Comparison of ENCODE assay signal across 23 cellular contexts in genomic region chr2:232621186-232621585, GRCh38. TPM values are rescaled to one million over a fixed set of nuclear protein-coding genes. Genes with fewer than 3 reads are reported as not detected.
DNase-seq lines count a peak whose midpoint lies in the region; ATAC-seq and TF ChIP-seq lines count a peak whose summit lies in the region.
"Had no signal": no experiment of that assay in that cellular context is flagged by ENCODE, and none has a peak within 500 bp of the region (broad histone marks: within the 10 kb centered on the region; RNA-seq: fewer than 3 reads in every experiment).

No MANE protein-coding gene starts in this region.

- H3K4me1 Mint-ChIP-seq in GM23338, result peaks cover 8% of the 10 kb centered on the region
- H3K4me1 Mint-ChIP-seq: CD14-positive monocyte; CD4-positive, alpha-beta memory T cell; CD4-positive, CD25-positive, alpha-beta regulatory T cell; CD8-positive, alpha-beta memory T cell had no signal

- H3K36me3 Mint-ChIP-seq in GM23338 (ENCODE audit: low read depth), result no peaks in the 10 kb centered on the region
- H3K36me3 Mint-ChIP-seq: CD14-positive monocyte; CD4-positive, alpha-beta memory T cell; CD4-positive, CD25-positive, alpha-beta regulatory T cell; CD8-positive, alpha-beta memory T cell had no signal

- TF ChIP-seq EP300 in neural cell (conservative IDR thresholded peaks at IDR 0.05; ENCODE audit: poor library complexity, severe bottlenecking), result peak; percentile 90

- H3K9me2 ChIP-seq in GM23338 (ENCODE audit: insufficient read depth) (no peaks in the 10 kb centered on the region), neural cell (ENCODE audit: insufficient read depth, low read length) (no peaks in the 10 kb centered on the region)

- peaks cover 2% of the 10 kb centered on the region for H3K27me3 Mint-ChIP-seq in GM23338 (ENCODE audit: insufficient read depth, low read depth, poor library complexity)

- no peak overlapping the region for H3K4me3 Mint-ChIP-seq in GM23338
- H3K4me3 Mint-ChIP-seq: CD14-positive monocyte; CD4-positive, alpha-beta memory T cell; CD4-positive, CD25-positive, alpha-beta regulatory T cell; CD8-positive, alpha-beta memory T cell had no signal

- H3K4me3 ChIP-seq in GM23338 (no peak overlapping the region), H7 (ENCODE audit: insufficient read depth, low read depth, low read length) (no peak overlapping the region), neural cell (ENCODE audit: low read length) (peak overlapping the region; percentile 5)
- H3K4me3 ChIP-seq: BLaER1, GM12878 had no signal

- H3K9me3 Mint-ChIP-seq in GM23338, result no peaks in the 10 kb centered on the region
- H3K9me3 Mint-ChIP-seq: CD14-positive monocyte; CD4-positive, alpha-beta memory T cell; CD8-positive, alpha-beta memory T cell had no signal

- no peak overlapping the region for H3K9ac ChIP-seq in neural cell (ENCODE audit: low read length)
- H3K9ac ChIP-seq: BLaER1 had no signal

- no peaks in the 10 kb centered on the region for H3F3A ChIP-seq in GM23338 (replicated peaks; ENCODE audit: low read depth)
- no peaks in the 10 kb centered on the region for H3F3A ChIP-seq in neural cell (ENCODE audit: insufficient read depth, low read length, poor library complexity, severe bottlenecking)

- H3K27me3 ChIP-seq in GM23338 (ENCODE audit: insufficient read depth) (no peaks in the 10 kb centered on the region), H7 (ENCODE audit: control insufficient read depth, insufficient read depth, low read length) (no peaks in the 10 kb centered on the region), neural cell (ENCODE audit: insufficient read depth, low read depth, low read length) (no peaks in the 10 kb centered on the region)
- H3K27me3 ChIP-seq: BE2C, BLaER1 had no signal

- TF ChIP-seq RAD21 in neural cell (conservative IDR thresholded peaks at IDR 0.05), result no peak

- no peak for TF ChIP-seq CTCF in GM23338 (conservative IDR thresholded peaks at IDR 0.05; ENCODE audit: low read depth in 2 of 2)
- no peak for TF ChIP-seq CTCF in neural cell (IDR thresholded peaks at IDR 0.05; ENCODE audit: poor library complexity, severe bottlenecking)

- H2AFZ ChIP-seq in GM23338, result 0 out of 2 replicates have a peak overlapping the region, but pooled peaks have one; percentile 47
- no peak overlapping the region for H2AFZ ChIP-seq in neural cell (ENCODE audit: low read depth, low read length)

- no peaks in the 10 kb centered on the region for H3K9me3 ChIP-seq in neural cell (ENCODE audit: low read length)
- H3K9me3 ChIP-seq: BE2C, BLaER1 had no signal

- H4K20me1 ChIP-seq in GM23338 (replicated peaks; ENCODE audit: insufficient read depth) (no peaks in the 10 kb centered on the region), neural cell (ENCODE audit: insufficient read depth) (no peaks in the 10 kb centered on the region)
- H4K20me1 ChIP-seq: BLaER1 had no signal

- H3K79me2 ChIP-seq in GM23338 (replicated peaks; ENCODE audit: insufficient read depth) (no peaks in the 10 kb centered on the region), neural cell (replicated peaks; ENCODE audit: insufficient read depth, low read length) (no peaks in the 10 kb centered on the region)

- ATAC-seq in GM23338, result no peak
- no peak for ATAC-seq in HG02759 (IDR thresholded peaks at IDR 0.05; ENCODE audit: unreplicated experiment)
- ATAC-seq: GM12878 had no signal

- no peak overlapping the region for H3K27ac ChIP-seq in GM23338 (ENCODE audit: low read depth)
- peak overlapping the region; percentile 5 for H3K27ac ChIP-seq in neural cell (ENCODE audit: low read length)
- H3K27ac ChIP-seq: BLaER1 had no signal

- DNase-seq in GM23338 (ENCODE audit: low spot score) (no peak), H7 (peak; percentile 14), occipital lobe (lab: John Stamatoyannopoulos, UW) (no peak)
- DNase-seq: 8988T; ACHN; BE2C; C1 segment of cervical spinal cord; CD4-positive, alpha-beta memory T cell; CD4-positive, CD25-positive, alpha-beta regulatory T cell; CD8-positive, alpha-beta memory T cell; COR-L47; DMS 273 treated with DMSO at 0.1 percent for 48 hours; DMS153; DMS53; DMS79; DND-41; EL; GDM1 had no signal

- no peak overlapping the region for H3K4me2 ChIP-seq in GM23338
- no peak overlapping the region for H3K4me2 ChIP-seq in neural cell (ENCODE audit: low read length)
- H3K4me2 ChIP-seq: BLaER1 had no signal

- no peak overlapping the region for H3K27ac Mint-ChIP-seq in GM23338
- H3K27ac Mint-ChIP-seq: CD14-positive monocyte; CD4-positive, alpha-beta memory T cell; CD8-positive, alpha-beta memory T cell had no signal

- no peaks in the 10 kb centered on the region for H3K4me1 ChIP-seq in GM23338 (ENCODE audit: insufficient read depth)
- H3K4me1 ChIP-seq: BE2C, BLaER1 had no signal

- H3K36me3 ChIP-seq in GM23338 (ENCODE audit: insufficient read depth), result no peaks in the 10 kb centered on the region
- no peaks in the 10 kb centered on the region for H3K36me3 ChIP-seq in H7 (replicated peaks; ENCODE audit: control insufficient read depth, insufficient read depth, low read length)
- H3K36me3 ChIP-seq in neural cell (ENCODE audit: insufficient read depth, low read length), result no peaks in the 10 kb centered on the region
- H3K36me3 ChIP-seq: BE2C, BLaER1 had no signal

TF ChIP-seq in GM23338, 12 proteins besides CTCF, POLR2A, EP300 and RAD21:
- TF ChIP-seq CREB1 (CRISPR knock-in tag; IDR thresholded peaks at IDR 0.05; ENCODE audit: low read depth), result no peak
- no peak for TF ChIP-seq ETS1 (IDR thresholded peaks at IDR 0.05)
- no peak for TF ChIP-seq POLR2AphosphoS5 (IDR thresholded peaks at IDR 0.05; ENCODE audit: low read depth)
- no peak for TF ChIP-seq NANOG (IDR thresholded peaks at IDR 0.05; ENCODE audit: borderline replicate concordance)
- TF ChIP-seq EZH2phosphoT487 (IDR thresholded peaks at IDR 0.05; ENCODE audit: unreplicated experiment), result no peak
- no peak for TF ChIP-seq EZH2 (IDR thresholded peaks at IDR 0.05; ENCODE audit: low read depth, unreplicated experiment)

TF ChIP-seq in neural cell, 6 proteins besides CTCF, POLR2A, EP300 and RAD21:
- TF ChIP-seq REST (IDR thresholded peaks at IDR 0.05; ENCODE audit: borderline replicate concordance) (no peak), POLR2AphosphoS5 (IDR thresholded peaks at IDR 0.05) (peak; percentile 69)

RNA-seq across cellular contexts. Expression of gene EFHD1, which starts 12.2 kb away (rescaled TPM):
- total RNA-seq in GM23338 (2014; rRNA removed; shearing (Covaris generic)), result 3.4 and 7.0 TPM in 2 replicates
- polyA plus RNA-seq in GM23338 (2016; fragmentation: Nextera tagmentation; extraction: Ambion mirVana) (6.2 and 6.4 TPM in 2 replicates), neural cell (not detected in 2 replicates)
- total RNA-seq in H7 (2014; rRNA removed; shearing (Covaris generic)), result 3.8 and 4.3 TPM in 2 replicates
- 0.97 TPM in 1 of 2 replicates, not detected in the other for polyA minus RNA-seq in neural cell
- 1.1 TPM for total RNA-seq in occipital lobe
- total RNA-seq: GM12878 had no signal
- polyA plus RNA-seq: CD14-positive monocyte had no signal
